In the genomic region with DNA sequence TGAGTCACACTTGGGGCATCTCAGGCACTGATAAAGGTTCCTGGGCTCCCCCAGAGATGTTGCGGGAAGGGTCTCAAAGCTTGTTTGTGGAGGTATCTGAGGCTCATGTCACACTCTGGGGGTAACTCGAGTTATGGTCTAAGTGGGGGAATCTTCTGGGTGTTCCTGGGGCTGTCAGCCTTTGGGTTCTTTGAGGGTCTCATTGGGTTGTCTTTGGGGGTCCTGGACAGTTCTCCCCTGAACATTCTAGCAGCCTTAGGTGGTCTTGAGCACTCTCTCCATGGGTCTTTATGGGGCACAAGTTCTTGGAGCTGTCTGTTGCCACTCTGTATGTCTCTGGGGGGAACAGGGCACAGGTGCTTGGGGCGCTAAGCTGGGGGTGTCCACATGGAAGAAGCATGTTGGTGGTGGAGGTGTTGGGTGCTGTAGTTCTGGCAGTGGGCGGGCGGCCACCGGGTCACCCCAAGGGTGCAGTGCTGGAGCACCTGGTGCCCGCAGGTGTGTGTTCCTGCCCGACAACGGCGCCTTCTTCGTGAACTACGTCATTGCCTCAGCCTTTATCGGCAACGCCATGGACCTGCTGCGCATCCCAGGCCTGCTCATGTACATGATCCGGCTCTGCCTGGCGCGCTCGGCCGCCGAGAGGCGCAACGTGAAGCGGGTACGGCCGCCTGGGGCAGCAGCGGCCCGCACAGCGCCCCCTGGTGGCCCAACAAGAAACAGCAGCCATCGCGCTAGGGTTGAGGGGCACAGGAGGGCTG, we compare ENCODE assay signal across 8 cellular contexts. TPM values are rescaled to one million over a fixed set of nuclear protein-coding genes. Genes with fewer than 3 reads are reported as not detected.
DNase-seq lines count a peak whose midpoint lies in the region; ATAC-seq and TF ChIP-seq lines count a peak whose summit lies in the region.

No MANE protein-coding gene starts in this region.

- peak; percentile 73 for ATAC-seq in HG03280 (IDR thresholded peaks at IDR 0.05; ENCODE audit: unreplicated experiment)
- peak; percentile 80 for ATAC-seq in foreskin keratinocyte

- no peaks in the 10 kb centered on the region for H3K4me1 Mint-ChIP-seq in osteocyte (ENCODE audit: unreplicated experiment)

- peaks cover 10% of the 10 kb centered on the region for H3K36me3 Mint-ChIP-seq in osteocyte (ENCODE audit: unreplicated experiment)

- H3K4me1 ChIP-seq in foreskin keratinocyte (no peaks in the 10 kb centered on the region), thyroid gland (peaks cover 0 to 4% of the 10 kb centered on the region in 2 donors)

- H3K36me3 ChIP-seq in thyroid gland: peaks cover 6 to 12% of the 10 kb centered on the region in 2 donors

- H3K9me3 Mint-ChIP-seq in osteocyte (ENCODE audit: unreplicated experiment): no peaks in the 10 kb centered on the region

- H3K27ac Mint-ChIP-seq in osteocyte (ENCODE audit: unreplicated experiment): no peak overlapping the region

- H3K9me3 ChIP-seq in thyroid gland: no peaks in the 10 kb centered on the region

- H3K27me3 ChIP-seq in foreskin keratinocyte: no peaks in the 10 kb centered on the region
- no peaks in the 10 kb centered on the region for H3K27me3 ChIP-seq in thyroid gland

- no peaks in the 10 kb centered on the region for H3K27me3 Mint-ChIP-seq in osteocyte (ENCODE audit: unreplicated experiment)

- intact Hi-C loops in thyroid gland (cut with DNase I): loop anchor here (10.0 kb wide), 1 partner anchor 183 kb away; no protein-coding TSS in a partner anchor

- WGBS in thyroid gland, 2 donors: 21 to 67% methylated on average over 8 to 29 of the region's 31 CpGs

- H3K4me3 ChIP-seq in thyroid gland (replicated peaks in 1 of 3): no peak overlapping the region

- TF ChIP-seq POLR2A in thyroid gland (IDR thresholded peaks at IDR 0.05): no peak

- no peak overlapping the region for H3K4me3 Mint-ChIP-seq in osteocyte (ENCODE audit: unreplicated experiment)

- TF ChIP-seq CTCF in foreskin keratinocyte (conservative IDR thresholded peaks at IDR 0.05): peak; percentile 99
- peak; percentile 99 for TF ChIP-seq CTCF in osteocyte (IDR thresholded peaks at IDR 0.05)
- peak; percentile 91 to 99 (median 98) for TF ChIP-seq CTCF in thyroid gland (IDR thresholded peaks at IDR 0.05)

- H3K27ac ChIP-seq in foreskin keratinocyte: no peak overlapping the region
- no peak overlapping the region for H3K27ac ChIP-seq in thyroid gland

- DNase-seq in NCI-H2081 (lab: John Stamatoyannopoulos, UW) (peak; percentile 36 to 56), NCI-H2081 treated with DMSO at 0.1 percent for 48 hours (lab: John Stamatoyannopoulos, UW) (no peak), RPMI8226 (peak; percentile 84), foreskin keratinocyte (peak; percentile 20 to 60), osteocyte (ENCODE audit: extremely low spot score, unreplicated experiment) (peak; percentile 93), thyroid gland (peak; percentile 73 to 76)
- DNase-seq in activated T-helper 9 cell treated with anti-CD3 and anti-CD28 coated beads, Interleukin-2, amount 50 U/mL, for 16 hours (ENCODE audit: low read depth): peak; percentile 69

RNA-seq across cellular contexts. Expression of a gene that starts 7.1 kb away (rescaled TPM):
- total RNA-seq in foreskin keratinocyte (not detected in 2 replicates), osteocyte (not detected in 2 replicates), thyroid gland (1 to 10 TPM in 1 of 4 donors, under 1 TPM in 1, not detected in 2; 0.22 to 1.7 TPM)
- polyA plus RNA-seq in foreskin keratinocyte: not detected in 2 replicates

RNA-seq across cellular contexts. Expression of a gene that starts 24.2 kb away (rescaled TPM):
- total RNA-seq in foreskin keratinocyte: 57.0 and 57.8 TPM in 2 replicates
- 34.4 and 35.9 TPM in 2 replicates for polyA plus RNA-seq in foreskin keratinocyte
- 36.1 and 36.2 TPM in 2 replicates for total RNA-seq in osteocyte
- total RNA-seq in thyroid gland: 10 to 100 TPM; 21.6 to 41.7 (median 29.3) TPM

RNA-seq across cellular contexts. Expression of a gene that starts 24.3 kb away (rescaled TPM):
- total RNA-seq in foreskin keratinocyte (123 and 124 TPM in 2 replicates), osteocyte (36.5 and 38.9 TPM in 2 replicates), thyroid gland (10 to 100 TPM; 26.5 to 80.5 (median 31.1) TPM)
- 183 and 189 TPM in 2 replicates for polyA plus RNA-seq in foreskin keratinocyte
